In genomic region chr1:193427524-193427923, GRCh38 we compare ENCODE assay signal across 26 cellular contexts.
"Had no signal": no experiment of that assay in that cellular context is flagged by ENCODE, and none has a peak within 500 bp of the region (broad histone marks: within the 10 kb centered on the region; RNA-seq: fewer than 3 reads in every experiment).

No MANE protein-coding gene starts in this region.

- H3K27me3 ChIP-seq: adrenal gland, body of pancreas, gastrocnemius medialis, hepatocyte, right atrium auricular region, transverse colon had no signal

- H3K79me2 ChIP-seq: hepatocyte had no signal

- H3K36me3 ChIP-seq: adrenal gland, gastrocnemius medialis, right atrium auricular region, transverse colon had no signal

- H3K4me2 ChIP-seq: hepatocyte had no signal

- H3K27ac ChIP-seq: adrenal gland, body of pancreas, gastrocnemius medialis, hepatocyte, right atrium auricular region, transverse colon, VCaP had no signal

- H3K9me3 ChIP-seq: adrenal gland, body of pancreas, gastrocnemius medialis, right atrium auricular region had no signal

- DNase-seq: activated CD4-positive, alpha-beta memory T cell treated with anti-CD3 and anti-CD28 coated beads for 36 hours; activated CD4-positive, alpha-beta T cell treated with anti-CD3 and anti-CD28 coated beads for 48 hours; activated CD8-positive, alpha-beta memory T cell treated with anti-CD3 and anti-CD28 coated beads, Interleukin-2, amount 50 U/mL, for 4 hours; activated effector memory CD4-positive, alpha-beta T cell treated with anti-CD3 and anti-CD28 coated beads, Interleukin-2, amount 50 U/mL, for 16 hours; activated naive CD4-positive, alpha-beta T cell treated with anti-CD3 and anti-CD28 coated beads for 36 hours; activated naive CD8-positive, alpha-beta T cell treated with anti-CD3 and anti-CD28 coated beads for 36 hours; activated T-cell treated with anti-CD3 and anti-CD28 coated beads, Interleukin-2, amount 50 U/mL, for 1 hour; adrenal gland; aorta; body of pancreas; cortex of kidney; effector memory CD8-positive, alpha-beta T cell; erythroblast; gastrocnemius medialis; glutamatergic neuron; islet precursor cell; mammary epithelial cell; midbrain; naive thymus-derived CD8-positive, alpha-beta T cell; stimulated activated CD4-positive, alpha-beta T cell treated with anti-CD3 and anti-CD28 coated beads, Interleukin-15, amount 100 ng/mL, for 24 hours; stimulated activated naive CD4-positive, alpha-beta T cell treated with Interleukin-2 at 50 U/mL for 16 hours; transverse colon had no signal

- ATAC-seq: activated CD4-positive, CD25-positive, alpha-beta regulatory T cell treated with anti-CD3 and anti-CD28 coated beads, Interleukin-2, amount 50 U/mL, for 24 hours; body of pancreas; effector memory CD8-positive, alpha-beta T cell; gastrocnemius medialis; naive thymus-derived CD8-positive, alpha-beta T cell had no signal

- H2AFZ ChIP-seq: hepatocyte had no signal

- H3K4me1 ChIP-seq: adrenal gland, gastrocnemius medialis, right atrium auricular region had no signal

- H3K4me3 ChIP-seq: adrenal gland, body of pancreas, gastrocnemius medialis, hepatocyte, right atrium auricular region, transverse colon had no signal
